Comparison of ENCODE assay signal across 8 cellular contexts in the genomic region with DNA sequence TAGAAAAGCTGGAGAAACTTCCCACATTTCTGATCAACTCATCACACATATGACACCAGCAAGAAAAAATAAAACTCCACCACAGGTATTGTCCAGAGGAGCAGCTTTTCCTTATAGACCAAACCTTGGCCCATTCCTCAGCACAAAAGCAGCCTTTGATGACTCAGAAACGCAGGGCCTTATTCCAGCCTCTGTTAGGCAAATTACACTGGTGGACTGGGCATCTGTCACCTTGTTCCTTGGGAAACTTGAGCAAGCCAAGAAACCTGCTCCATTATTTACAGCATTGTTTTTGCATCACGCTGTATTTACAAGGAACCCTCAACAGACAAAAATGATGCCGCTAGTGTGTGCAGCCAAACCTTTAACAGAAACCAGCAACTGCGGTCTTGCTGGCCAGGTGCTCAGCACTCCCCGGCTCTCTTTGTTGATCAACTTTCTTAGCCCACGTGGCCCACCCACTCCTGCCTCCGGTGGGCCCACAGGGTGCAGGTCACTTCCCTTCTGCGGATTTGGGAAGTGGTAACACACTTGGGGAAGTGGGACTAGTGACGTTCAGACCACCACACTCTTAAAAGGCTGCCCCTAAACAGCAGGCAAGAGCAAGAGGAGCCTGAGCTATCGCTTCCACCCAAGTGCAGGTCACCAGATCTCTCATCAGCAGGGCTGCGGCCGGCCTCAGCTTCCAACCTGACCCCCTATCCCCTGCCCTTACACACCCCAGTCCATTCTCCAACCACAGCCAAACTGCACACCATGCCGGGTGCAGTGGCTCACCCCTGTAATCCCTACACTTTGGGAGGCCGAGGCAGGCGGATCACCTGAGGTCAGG. TPM values are rescaled to one million over a fixed set of nuclear protein-coding genes. Genes with fewer than 3 reads are reported as not detected.
DNase-seq lines count a peak whose midpoint lies in the region; ATAC-seq and TF ChIP-seq lines count a peak whose summit lies in the region.

No MANE protein-coding gene starts in this region.

- H3K4me2 ChIP-seq in neural progenitor cell = peak overlapping the region; percentile 90

- H3K36me3 ChIP-seq in ES-I3 (ENCODE audit: insufficient read depth, low read length) = no peaks in the 10 kb centered on the region
- H3K36me3 ChIP-seq in neural progenitor cell = no peaks in the 10 kb centered on the region

- H3K4me1 Mint-ChIP-seq in neural progenitor cell = peaks cover 17% of the 10 kb centered on the region

- H2AFZ ChIP-seq in neural progenitor cell (replicated peaks) = no peak overlapping the region

- H3K4me1 ChIP-seq in ES-I3 (ENCODE audit: insufficient read depth, low read length) = peaks cover 14% of the 10 kb centered on the region
- H3K4me1 ChIP-seq in neural progenitor cell = peaks cover 8% of the 10 kb centered on the region

- H3K4me3 Mint-ChIP-seq in neural progenitor cell = peak overlapping the region; percentile 94

- no peak overlapping the region for H3K27ac Mint-ChIP-seq in neural progenitor cell

- H3K9ac ChIP-seq in ES-I3 (ENCODE audit: low read depth, low read length) (peak overlapping the region; percentile 75; the same call in 1 of the 2 replicates), neural progenitor cell (no peak overlapping the region)

- H3K27me3 Mint-ChIP-seq in neural progenitor cell (ENCODE audit: insufficient read depth, low read depth) = peaks cover 11% of the 10 kb centered on the region

- peak overlapping the region; percentile 98 for H3K27ac ChIP-seq in VCaP
- no peak overlapping the region for H3K27ac ChIP-seq in neural progenitor cell

- no peak for TF ChIP-seq CTCF in VCaP (conservative IDR thresholded peaks at IDR 0.05)
- TF ChIP-seq CTCF in neural progenitor cell (IDR thresholded peaks at IDR 0.05) = no peak

- DNase-seq in neural progenitor cell (ENCODE audit: low spot score) = no peak
- DNase-seq in HK-2 (ENCODE audit: unreplicated experiment) = no peak
- DNase-seq in midbrain (lab: John Stamatoyannopoulos, UW) = no peak
- no peak for DNase-seq in ACHN

- H3K36me3 Mint-ChIP-seq in neural progenitor cell = no peaks in the 10 kb centered on the region

- H4K20me1 ChIP-seq in neural progenitor cell (ENCODE audit: low read depth) = no peaks in the 10 kb centered on the region

- in situ Hi-C loops in ACHN (cut with HindIII; ENCODE audit: low pct_ligation_motif_present, low pct_unique_long_range_greater_than_20kb, low sequenced_read_pairs) = no loop called here

- ATAC-seq in GM19395 (IDR thresholded peaks at IDR 0.05; ENCODE audit: unreplicated experiment) (peak; percentile 72), HG03342 (IDR thresholded peaks at IDR 0.05; ENCODE audit: unreplicated experiment) (peak; percentile 59)

- peaks cover 10% of the 10 kb centered on the region for H3F3A ChIP-seq in neural progenitor cell (ENCODE audit: low read depth)

- no peak overlapping the region for H3K4me3 ChIP-seq in neural progenitor cell

- H3K9me3 ChIP-seq in ES-I3 (ENCODE audit: control insufficient read depth, insufficient read depth, low read length) (no peaks in the 10 kb centered on the region), neural progenitor cell (ENCODE audit: low read depth) (no peaks in the 10 kb centered on the region)

- H3K27me3 ChIP-seq in neural progenitor cell = peaks cover 20% of the 10 kb centered on the region

- no peaks in the 10 kb centered on the region for H3K9me3 Mint-ChIP-seq in neural progenitor cell

- H3K79me2 ChIP-seq in neural progenitor cell (ENCODE audit: low read depth) = no peaks in the 10 kb centered on the region

RNA-seq across cellular contexts. Expression of a gene that starts 1.5 kb away (rescaled TPM):
- 4.9 and 5.1 TPM in 2 replicates for total RNA-seq in neural progenitor cell (ENCODE audit: low replicate concordance)
